Comparison of ENCODE assay signal across 8 cellular contexts in genomic region chr6:45377555-45378323, GRCh38. TPM values are rescaled to one million over a fixed set of nuclear protein-coding genes. Genes with fewer than 3 reads are reported as not detected.
DNase-seq lines count a peak whose midpoint lies in the region; ATAC-seq and TF ChIP-seq lines count a peak whose summit lies in the region.

Gene SUPT3H, minus strand, starts transcription at chr6:45377934.

- BruUV-seq in mammary epithelial cell (replicated peaks; lab: Mats Ljungman, UMichigan) = no TSS peak

- no peaks in the 10 kb centered on the region for H4K20me1 ChIP-seq in mammary epithelial cell (ENCODE audit: insufficient read depth, low read length)

- no peaks in the 10 kb centered on the region for H3K36me3 ChIP-seq in mammary epithelial cell (ENCODE audit: insufficient read depth, low read length)

- H3K4me3 Mint-ChIP-seq in immature natural killer cell = peak within 1 kb of the TSS; percentile 95 to 100 (median 100)

- DNase-seq in ACHN (peak; percentile 93), NCI-H2171 treated with DMSO at 0.1 percent for 48 hours (lab: John Stamatoyannopoulos, UW) (peak; percentile 94), mammary epithelial cell (peak; percentile 90), immature natural killer cell (peak; percentile 90 to 93 (median 93)), smooth muscle cell of the brain vasculature (ENCODE audit: low read depth, low spot score) (peak; percentile 87)

- TF ChIP-seq CTCF in WI38 (IDR thresholded peaks at IDR 0.05; ENCODE audit: low read depth, low read length) (0 out of 2 replicates have a peak, but pooled peaks have one; percentile 8), mammary epithelial cell (conservative IDR thresholded peaks at IDR 0.05 in 1 of 2, IDR thresholded peaks at IDR 0.05 in 1 of 2; ENCODE audit: extremely low read depth in 1 of 2, insufficient read depth in 1 of 2, low read depth in 1 of 2, low read length in 2 of 2) (peak in 1 of 2 donors; percentile 48)

- H3K9me3 ChIP-seq in mammary epithelial cell (replicated peaks; ENCODE audit: insufficient read depth, low read length) = no peaks in the 10 kb centered on the region

- ATAC-seq in GM18861 (IDR thresholded peaks at IDR 0.05; ENCODE audit: unreplicated experiment) = peak; percentile 95
- peak; percentile 92 for ATAC-seq in HG03095 (IDR thresholded peaks at IDR 0.05; ENCODE audit: unreplicated experiment)

- H3K4me1 Mint-ChIP-seq in immature natural killer cell = peaks cover 20 to 27% of the 10 kb centered on the region in 2 donors

- no peaks in the 10 kb centered on the region for H3K9me3 Mint-ChIP-seq in immature natural killer cell

- WGBS in mammary epithelial cell (ENCODE audit: low coverage, missing lambda C conversion rate) = 0% methylated on average over 10 of the region's 75 CpGs

- dilution Hi-C loops in mammary epithelial cell (cut with HindIII; ENCODE audit: low sequenced_read_pairs) = no loop called here

- peak within 1 kb of the TSS; percentile 100 for H2AFZ ChIP-seq in mammary epithelial cell (ENCODE audit: low read depth, low read length)

- in situ Hi-C loops in ACHN (cut with HindIII; ENCODE audit: low pct_ligation_motif_present, low pct_unique_long_range_greater_than_20kb, low sequenced_read_pairs) = no loop called here
- in situ Hi-C loops in mammary epithelial cell (cut with MboI; ENCODE audit: low sequenced_read_pairs in 2 of 2) = no loop called here

- no peaks in the 10 kb centered on the region for H3K27me3 ChIP-seq in mammary epithelial cell (ENCODE audit: insufficient read depth, low read length)

- H3K27ac Mint-ChIP-seq in immature natural killer cell = peak within 1 kb of the TSS; percentile 93 to 99 (median 98)

- H3K9ac ChIP-seq in mammary epithelial cell (ENCODE audit: insufficient read depth, low read length) = peak within 1 kb of the TSS; percentile 91

- H3K4me3 ChIP-seq in WI38 (ENCODE audit: low read depth, low read length) (peak within 1 kb of the TSS; percentile 82), mammary epithelial cell (replicated peaks in 1 of 3; ENCODE audit: insufficient read depth in 1 of 3, low read depth in 2 of 3, low read length in 3 of 3) (peak within 1 kb of the TSS; percentile 72 to 83 (median 79))

- H3K36me3 Mint-ChIP-seq in immature natural killer cell = no peaks in the 10 kb centered on the region

- H3K4me2 ChIP-seq in mammary epithelial cell (ENCODE audit: insufficient read depth, low read depth, low read length) = peak within 1 kb of the TSS; percentile 94

- CTCF ChIA-PET in mammary epithelial cell (lab: Charles Lee; ENCODE audit: low non-redundant PET) = interaction anchor here (0.5 kb wide), 1 partner anchor 11 kb away, joined by 3 read pairs; no protein-coding TSS in a partner anchor

- intact Hi-C loops in mammary epithelial cell (cut with micrococcal nuclease) = loop anchor here (1.0 to 5.0 kb wide), 5 partner anchors 43 to 722 kb away; no protein-coding TSS in a partner anchor

- peak within 1 kb of the TSS; percentile 81 for H3K27ac ChIP-seq in mammary epithelial cell (ENCODE audit: insufficient read depth, low read depth, low read length)

- peaks cover 15% of the 10 kb centered on the region for H3K4me1 ChIP-seq in mammary epithelial cell (ENCODE audit: insufficient read depth, low read length)

- peaks cover 5 to 15% (median 15%) of the 10 kb centered on the region in 3 donors for H3K27me3 Mint-ChIP-seq in immature natural killer cell (ENCODE audit: low read depth in 3 of 3)

- peaks cover 4% of the 10 kb centered on the region for H3K79me2 ChIP-seq in mammary epithelial cell (ENCODE audit: insufficient read depth, low read length)

RNA-seq across cellular contexts. Expression of gene SUPT3H, which starts in this region (rescaled TPM):
- 1 to 10 TPM; 7.3 to 8.3 TPM for total RNA-seq in mammary epithelial cell
- polyA plus RNA-seq in mammary epithelial cell = 6.1 TPM
- not detected for polyA minus RNA-seq in mammary epithelial cell
- 10 to 100 TPM in 1 of 3 donors, 1 to 10 TPM in 2; 3.4 to 12.5 (median 8.8) TPM for polyA plus RNA-seq in immature natural killer cell

Comparison
In these comparisons a context has a peak if more than half of its experiments do, and no peak if none do; other contexts are left out.
1. Peak in every context shown above with its lines: DNase-seq, ATAC-seq, H3K4me3 ChIP-seq and H3K27ac ChIP-seq.